1 cellular context compared by ENCODE assay signal in genomic region chr6:6277418-6277817, GRCh38.
TF ChIP-seq lines count a peak whose summit lies in the region.

No MANE protein-coding gene starts in this region.

TF ChIP-seq in HepG2, 621 proteins besides CTCF, POLR2A, EP300 and RAD21:
- TF ChIP-seq CEBPG (CRISPR knock-in tag; IDR thresholded peaks at IDR 0.05): peak; percentile 77
- no peak for TF ChIP-seq ZNF205 (CRISPR knock-in tag; IDR thresholded peaks at IDR 0.05)
- no peak for TF ChIP-seq ZFAT (CRISPR knock-in tag; conservative IDR thresholded peaks at IDR 0.05)
- TF ChIP-seq NR2F1 (CRISPR knock-in tag; IDR thresholded peaks at IDR 0.05): no peak
- no peak for TF ChIP-seq BHLHE40 (IDR thresholded peaks at IDR 0.05; ENCODE audit: low read length)
- TF ChIP-seq ZBTB37 (CRISPR knock-in tag; IDR thresholded peaks at IDR 0.05): no peak
- TF ChIP-seq PRMT3 (CRISPR knock-in tag; IDR thresholded peaks at IDR 0.05; ENCODE audit: borderline replicate concordance, low read depth): no peak
- peak; percentile 95 for TF ChIP-seq CEBPB (IDR thresholded peaks at IDR 0.05; ENCODE audit: borderline replicate concordance, low read depth, low read length)
